In the genomic region with DNA sequence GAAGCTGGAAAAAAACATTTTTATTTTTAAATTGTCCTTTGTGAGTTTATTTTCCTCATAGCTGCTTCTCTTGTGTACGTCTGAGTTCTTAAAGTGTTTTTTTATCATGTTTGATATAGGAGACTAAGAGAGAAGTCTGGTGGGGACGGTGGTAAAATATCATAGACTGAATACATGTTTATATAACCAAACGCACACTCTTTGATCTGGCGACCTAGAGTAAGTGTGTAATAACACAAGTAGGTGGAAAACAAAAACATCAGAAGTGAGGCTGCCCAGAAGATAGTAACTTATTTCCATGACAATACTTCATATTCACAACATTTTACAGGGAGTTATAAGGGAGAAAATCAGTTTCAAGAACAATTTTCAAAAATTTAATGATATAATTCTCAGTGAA, we compare ENCODE assay signal across 22 cellular contexts.
DNase-seq lines count a peak whose midpoint lies in the region; ATAC-seq and TF ChIP-seq lines count a peak whose summit lies in the region.
"Had no signal": no experiment of that assay in that cellular context is flagged by ENCODE, and none has a peak within 500 bp of the region (broad histone marks: within the 10 kb centered on the region; RNA-seq: fewer than 3 reads in every experiment).

No MANE protein-coding gene starts in this region.

- H3K36me3 ChIP-seq in thoracic aorta = no peaks in the 10 kb centered on the region

- intact Hi-C loops in Right ventricle myocardium superior (cut with DNase I) = no loop called here

- no peak for TF ChIP-seq CTCF in cardiac fibroblast (IDR thresholded peaks at IDR 0.05; ENCODE audit: low read depth, low read length)
- no peak for TF ChIP-seq CTCF in thoracic aorta (IDR thresholded peaks at IDR 0.05)
- TF ChIP-seq CTCF in GM10266 (IDR thresholded peaks at IDR 0.05; ENCODE audit: control insufficient read depth, insufficient read depth, low read depth, missing control alignments) = no peak
- no peak for TF ChIP-seq CTCF in GM13977 (IDR thresholded peaks at IDR 0.05; ENCODE audit: extremely low read depth, insufficient read depth, missing control alignments)

- no peaks in the 10 kb centered on the region for H3K27me3 ChIP-seq in thoracic aorta (replicated peaks; ENCODE audit: insufficient read depth)

- H3K4me3 ChIP-seq in cardiac fibroblast (replicated peaks in 1 of 2; ENCODE audit: low read depth in 2 of 2, low read length in 2 of 2) = no peak overlapping the region
- H3K4me3 ChIP-seq in thoracic aorta = peak overlapping the region; percentile 28
- H3K4me3 ChIP-seq: K562 had no signal

- in situ Hi-C loops in GM13977 (cut with MboI; ENCODE audit: low pct_unique_long_range_greater_than_20kb, low sequenced_read_pairs, unreplicated experiment) = no loop called here

- DNase-seq in HT-29 (ENCODE audit: low spot score) = peak; percentile 23
- DNase-seq in cardiac fibroblast (ENCODE audit: low read depth in 2 of 2) = peak; percentile 12 to 43
- DNase-seq in iris pigment epithelial cell (ENCODE audit: low read depth) = peak; percentile 40
- no peak for DNase-seq in thoracic aorta (ENCODE audit: low spot score)
- DNase-seq in GM10266 (ENCODE audit: extremely low spot score) = no peak
- no peak for DNase-seq in activated gamma-delta T cell treated with Interleukin-2 at 50 U/mL for 16 hours
- DNase-seq in GM13977 (ENCODE audit: low spot score) = no peak
- no peak for DNase-seq in Right ventricle myocardium superior
- DNase-seq: ACHN; AML-193; Caco-2; CD4-positive, CD25-positive, alpha-beta regulatory T cell; DMS53; H9; NCI-H1417; NCI-H1930; NCI-H2171; NCI-H446; NCI-H69; NK-92 treated with Interleukin-12 subunit alpha and Interleukin-12 subunit beta, amount 100 ng/mL, for 24 hours; RPMI8226 had no signal

- no peaks in the 10 kb centered on the region for H3K9me3 ChIP-seq in thoracic aorta
- H3K9me3 ChIP-seq: Caco-2 had no signal

- H3K4me1 ChIP-seq in thoracic aorta (ENCODE audit: control insufficient read depth in 1 of 2, low read depth in 2 of 2) = peaks cover 0 to 16% of the 10 kb centered on the region in 2 donors
- H3K4me1 ChIP-seq: Caco-2 had no signal

- H3K27ac ChIP-seq in thoracic aorta = peak overlapping the region; percentile 19 to 43

- ATAC-seq in thoracic aorta (ENCODE audit: insufficient number of reproducible peaks, low FRiP score, low read depth) (no peak), Right ventricle myocardium superior (ENCODE audit: poor library complexity) (no peak)
- ATAC-seq: K562 had no signal

Comparison
In these comparisons a context has a peak if more than half of its experiments do, and no peak if none do; other contexts are left out.
1. DNase-seq: peak in HT-29 (single experiment), cardiac fibroblast (2 of 2) and iris pigment epithelial cell (single experiment); none in thoracic aorta (single experiment), GM10266 (single experiment), activated gamma-delta T cell treated with Interleukin-2 at 50 U/mL for 16 hours (single experiment), GM13977 (single experiment) and Right ventricle myocardium superior (single experiment).